In genomic region chrX:49701948-49702347, GRCh38 we compare ENCODE assay signal across 9 cellular contexts. TPM values are rescaled to one million over a fixed set of nuclear protein-coding genes. Genes with fewer than 3 reads are reported as not detected.
"Had no signal": no experiment of that assay in that cellular context is flagged by ENCODE, and none has a peak within 500 bp of the region (broad histone marks: within the 10 kb centered on the region; RNA-seq: fewer than 3 reads in every experiment).

No MANE protein-coding gene starts in this region.

- H3K9me3 Mint-ChIP-seq: HFFc6 had no signal

- H3K9ac ChIP-seq: GM23248 had no signal

- H3K27ac ChIP-seq: GM23248 had no signal

- H3K9me3 ChIP-seq: HAP-1 had no signal

- H3K36me3 ChIP-seq: HAP-1 had no signal

- H3K27ac Mint-ChIP-seq: HFFc6 had no signal

- ATAC-seq: HCT116, K562 had no signal

- H3K4me3 ChIP-seq: GM23248, HAP-1, K562 had no signal

- DNase-seq: GM23248, GOT3, H7, HFFc6, IMR-90 had no signal

- H3K4me3 Mint-ChIP-seq: HFFc6 had no signal

- H2AFZ ChIP-seq: GM23248 had no signal

- H3K4me1 ChIP-seq: HAP-1 had no signal

RNA-seq across cellular contexts. Expression of gene PAGE1, which starts 6.2 kb away (rescaled TPM):
- total RNA-seq: GM23248, H7, HT-29, IMR-90 had no signal
- polyA plus RNA-seq: GM23248, IMR-90 had no signal
